ENCODE assay signal across 18 cellular contexts in the genomic region with DNA sequence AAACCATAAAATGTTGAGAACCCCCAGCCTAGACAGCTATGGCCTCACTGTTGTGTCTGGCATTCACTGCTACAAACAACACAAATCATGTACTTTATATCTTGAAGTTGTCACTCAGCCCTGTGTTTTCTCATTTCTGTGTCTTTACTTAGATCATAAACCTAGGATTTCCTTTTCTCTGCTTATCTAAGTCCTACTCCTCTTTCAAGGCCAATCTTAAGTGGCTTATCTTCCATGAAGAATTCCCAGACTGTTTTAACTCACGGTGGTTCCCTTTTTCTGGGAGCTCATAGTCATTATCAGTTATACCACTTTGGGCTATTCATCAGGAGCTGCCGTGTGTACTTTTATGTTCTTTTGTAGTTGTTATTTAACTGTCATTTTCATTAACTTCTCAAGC. TPM values are rescaled to one million over a fixed set of nuclear protein-coding genes. Genes with fewer than 3 reads are reported as not detected.
"Had no signal": no experiment of that assay in that cellular context is flagged by ENCODE, and none has a peak within 500 bp of the region (broad histone marks: within the 10 kb centered on the region; RNA-seq: fewer than 3 reads in every experiment).

No MANE protein-coding gene starts in this region.

- H3K36me3 ChIP-seq: lower lobe of right lung, suprapubic skin, WERI-Rb-1 had no signal

- ATAC-seq: activated CD8-positive, alpha-beta memory T cell treated with anti-CD3 and anti-CD28 coated beads, Interleukin-2, amount 10 ng/mL, durations not matched to agents 7 days and 5 days; lower lobe of right lung; naive thymus-derived CD4-positive, alpha-beta T cell; right cardiac atrium; T-helper 17 cell had no signal

- H3K4me1 ChIP-seq: lower lobe of right lung had no signal

- H3K4me3 Mint-ChIP-seq: activated CD4-positive, alpha-beta memory T cell treated with anti-CD3 and anti-CD28 coated beads for 36 hours; activated CD8-positive, alpha-beta memory T cell treated with anti-CD3 and anti-CD28 coated beads, Interleukin-2, amount 10 ng/mL, durations not matched to agents 7 days and 5 days; activated naive CD4-positive, alpha-beta T cell treated with anti-CD3 and anti-CD28 coated beads, Interleukin-2, amount 10 ng/mL, durations not matched to agents 7 days and 5 days; immature natural killer cell; naive thymus-derived CD4-positive, alpha-beta T cell; stimulated activated naive CD8-positive, alpha-beta T cell treated with anti-CD3 and anti-CD28 coated beads, Interleukin-15, Interleukin-2, amounts not matched to agents 100 ng/mL and 50 ng/mL, for 24 hours; T-helper 17 cell; type B pancreatic cell had no signal

- H3K27ac Mint-ChIP-seq: activated CD4-positive, alpha-beta memory T cell treated with anti-CD3 and anti-CD28 coated beads for 36 hours; activated CD8-positive, alpha-beta memory T cell treated with anti-CD3 and anti-CD28 coated beads, Interleukin-2, amount 10 ng/mL, durations not matched to agents 7 days and 5 days; activated naive CD4-positive, alpha-beta T cell treated with anti-CD3 and anti-CD28 coated beads, Interleukin-2, amount 10 ng/mL, durations not matched to agents 7 days and 5 days; immature natural killer cell; naive thymus-derived CD4-positive, alpha-beta T cell; stimulated activated naive CD8-positive, alpha-beta T cell treated with anti-CD3 and anti-CD28 coated beads, Interleukin-15, Interleukin-2, amounts not matched to agents 100 ng/mL and 50 ng/mL, for 24 hours; T-helper 17 cell; type B pancreatic cell had no signal

- H3K27me3 ChIP-seq: suprapubic skin had no signal

- H3K36me3 Mint-ChIP-seq: activated CD4-positive, alpha-beta memory T cell treated with anti-CD3 and anti-CD28 coated beads for 36 hours; activated CD8-positive, alpha-beta memory T cell treated with anti-CD3 and anti-CD28 coated beads, Interleukin-2, amount 10 ng/mL, durations not matched to agents 7 days and 5 days; activated naive CD4-positive, alpha-beta T cell treated with anti-CD3 and anti-CD28 coated beads, Interleukin-2, amount 10 ng/mL, durations not matched to agents 7 days and 5 days; immature natural killer cell; naive thymus-derived CD4-positive, alpha-beta T cell had no signal

- H3K9me3 ChIP-seq: lower lobe of right lung, suprapubic skin had no signal

- H3K4me3 ChIP-seq: coronary artery, lower lobe of right lung, suprapubic skin had no signal

- H3K9me3 Mint-ChIP-seq: immature natural killer cell; stimulated activated naive CD8-positive, alpha-beta T cell treated with anti-CD3 and anti-CD28 coated beads, Interleukin-15, Interleukin-2, amounts not matched to agents 100 ng/mL and 50 ng/mL, for 24 hours; type B pancreatic cell had no signal

- H3K27me3 Mint-ChIP-seq: activated CD4-positive, alpha-beta memory T cell treated with anti-CD3 and anti-CD28 coated beads for 36 hours; activated CD8-positive, alpha-beta memory T cell treated with anti-CD3 and anti-CD28 coated beads, Interleukin-2, amount 10 ng/mL, durations not matched to agents 7 days and 5 days; activated naive CD4-positive, alpha-beta T cell treated with anti-CD3 and anti-CD28 coated beads, Interleukin-2, amount 10 ng/mL, durations not matched to agents 7 days and 5 days; stimulated activated naive CD8-positive, alpha-beta T cell treated with anti-CD3 and anti-CD28 coated beads, Interleukin-15, Interleukin-2, amounts not matched to agents 100 ng/mL and 50 ng/mL, for 24 hours; T-helper 17 cell; type B pancreatic cell had no signal

- DNase-seq: activated CD4-positive, alpha-beta memory T cell treated with anti-CD3 and anti-CD28 coated beads for 36 hours; activated CD8-positive, alpha-beta memory T cell treated with anti-CD3 and anti-CD28 coated beads, Interleukin-2, amount 10 ng/mL, durations not matched to agents 7 days and 5 days; activated naive CD4-positive, alpha-beta T cell treated with anti-CD3 and anti-CD28 coated beads, Interleukin-2, amount 10 ng/mL, durations not matched to agents 7 days and 5 days; activated T-cell treated with anti-CD3 and anti-CD28 coated beads, Interleukin-2, amount 50 U/mL, for 1 hour; caudate nucleus; foreskin melanocyte; head of caudate nucleus; immature natural killer cell; lower lobe of right lung; naive thymus-derived CD4-positive, alpha-beta T cell; posterior cingulate gyrus; right cardiac atrium; T-helper 17 cell; WERI-Rb-1 had no signal

- H3K27ac ChIP-seq: lower lobe of right lung, suprapubic skin, WERI-Rb-1 had no signal

- H3K4me1 Mint-ChIP-seq: activated CD8-positive, alpha-beta memory T cell treated with anti-CD3 and anti-CD28 coated beads, Interleukin-2, amount 10 ng/mL, durations not matched to agents 7 days and 5 days; activated naive CD4-positive, alpha-beta T cell treated with anti-CD3 and anti-CD28 coated beads, Interleukin-2, amount 10 ng/mL, durations not matched to agents 7 days and 5 days; immature natural killer cell; naive thymus-derived CD4-positive, alpha-beta T cell; T-helper 17 cell had no signal

RNA-seq across cellular contexts. Expression of gene FLRT2, which starts 42.1 kb away (rescaled TPM):
- total RNA-seq: activated CD4-positive, alpha-beta memory T cell treated with anti-CD3 and anti-CD28 coated beads for 36 hours; activated CD8-positive, alpha-beta memory T cell treated with anti-CD3 and anti-CD28 coated beads, Interleukin-2, amount 10 ng/mL, durations not matched to agents 7 days and 5 days; naive thymus-derived CD4-positive, alpha-beta T cell; T-helper 17 cell had no signal
- polyA plus RNA-seq: immature natural killer cell; naive thymus-derived CD4-positive, alpha-beta T cell had no signal
